14 cellular contexts compared by ENCODE assay signal in genomic region chr18:275486-275885, GRCh38.
"Had no signal": no experiment of that assay in that cellular context is flagged by ENCODE, and none has a peak within 500 bp of the region (broad histone marks: within the 10 kb centered on the region; RNA-seq: fewer than 3 reads in every experiment).

No MANE protein-coding gene starts in this region.

- H3K4me2 ChIP-seq: neural progenitor cell, smooth muscle cell had no signal

- H3K4me1 ChIP-seq: adrenal gland, pancreas, thyroid gland, uterus had no signal

- H3K27ac ChIP-seq: adrenal gland, neural progenitor cell, pancreas, thyroid gland, uterus had no signal

- H3K4me3 ChIP-seq: adrenal gland, neural progenitor cell, pancreas, smooth muscle cell, thyroid gland, uterus had no signal

- DNase-seq: activated B cell treated with CpG ODN at 0.5 μM for 24 hours; activated CD4-positive, alpha-beta T cell treated with anti-CD3 and anti-CD28 coated beads, Interleukin-2, amount 10 ng/mL, durations not matched to agents 7 days and 5 days; activated naive CD4-positive, alpha-beta T cell treated with anti-CD3 and anti-CD28 coated beads, Interleukin-2, amount 50 U/mL, for 16 hours; dermis blood vessel endothelial cell; left colon; pancreas; retina; T-helper 9 cell; thyroid gland; uterus had no signal

- H3K27me3 ChIP-seq: adrenal gland, neural progenitor cell, pancreas, thyroid gland, uterus had no signal

- H3K9ac ChIP-seq: neural progenitor cell had no signal

- ATAC-seq: left colon; stimulated activated effector memory CD8-positive, alpha-beta T cell treated with anti-CD3 and anti-CD28 coated beads, Interleukin-12 subunit alpha, Interleukin-12 subunit beta, amount 100 ng/mL, for 72 hours had no signal

- FAIRE-seq: pancreas had no signal

- H3K9me3 ChIP-seq: pancreas, thyroid gland, uterus had no signal

- H2AFZ ChIP-seq: neural progenitor cell had no signal

- H3K36me3 ChIP-seq: adrenal gland, neural progenitor cell, pancreas, thyroid gland, uterus had no signal
